8 cellular contexts compared by ENCODE assay signal in the genomic region with DNA sequence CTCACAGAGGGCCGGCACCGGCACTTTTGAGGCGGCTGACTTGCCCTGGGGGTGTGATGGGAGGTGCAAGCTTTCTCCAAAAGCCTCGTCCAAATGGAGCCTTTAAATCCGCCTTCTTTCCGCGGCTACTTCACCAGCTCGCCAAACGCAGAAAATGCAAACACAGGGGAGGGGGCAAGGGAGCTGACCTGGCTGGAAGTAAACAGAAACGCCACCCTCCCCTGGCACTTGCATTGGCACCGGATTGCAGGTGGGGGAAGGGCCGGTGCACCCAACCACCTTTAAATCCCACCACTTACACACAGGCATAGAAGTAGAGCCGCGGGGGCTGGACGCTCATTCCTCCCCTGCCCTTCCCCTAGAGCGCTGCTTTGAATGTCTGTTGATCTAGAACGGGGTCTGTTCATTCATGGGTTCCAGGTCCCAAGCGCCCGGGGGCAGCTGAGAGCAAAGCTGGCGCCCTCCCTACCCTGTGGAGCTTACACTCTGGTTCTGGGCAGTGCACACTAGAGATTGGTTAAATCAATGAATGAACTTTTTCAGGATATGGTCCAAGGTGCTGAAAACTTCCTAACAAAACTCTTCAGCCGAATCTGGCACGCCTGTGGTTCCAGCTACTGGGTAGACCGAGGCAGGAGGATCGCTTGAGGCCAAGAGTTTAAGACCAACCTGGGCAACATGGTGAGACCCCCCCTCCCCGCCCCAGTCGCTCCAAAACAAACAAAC. TPM values are rescaled to one million over a fixed set of nuclear protein-coding genes. Genes with fewer than 3 reads are reported as not detected.
DNase-seq lines count a peak whose midpoint lies in the region; ATAC-seq and TF ChIP-seq lines count a peak whose summit lies in the region.
"Not testable (repeated sequence)": the region's sequence is repeated elsewhere in the genome, so short reads cannot be mapped to it uniquely, and the experiment has no call there.

No MANE protein-coding gene starts in this region.

- DNase-seq in SJSA1 (ENCODE audit: low read depth in 1 of 2, low spot score in 2 of 2); activated naive CD8-positive, alpha-beta T cell treated with anti-CD3 and anti-CD28 coated beads, Interleukin-2, amount 10 ng/mL, durations not matched to agents 7 days and 5 days: not testable (repeated sequence)
- peak; percentile 25 for DNase-seq in iris pigment epithelial cell (ENCODE audit: low read depth)

- peaks cover 27% of the 10 kb centered on the region for H3K4me1 Mint-ChIP-seq in activated naive CD8-positive, alpha-beta T cell treated with anti-CD3 and anti-CD28 coated beads, Interleukin-2, amount 10 ng/mL, durations not matched to agents 7 days and 5 days
- peaks cover 59% of the 10 kb centered on the region for H3K4me1 Mint-ChIP-seq in stimulated activated naive CD8-positive, alpha-beta T cell treated with anti-CD3 and anti-CD28 coated beads, Interleukin-15, Interleukin-2, amounts not matched to agents 100 ng/mL and 50 ng/mL, for 24 hours (ENCODE audit: low read depth)

- H3F3A ChIP-seq in neural cell (ENCODE audit: insufficient read depth, low read length, poor library complexity, severe bottlenecking): not testable (repeated sequence)

- not testable (repeated sequence) for TF ChIP-seq EP300 in neural cell (conservative IDR thresholded peaks at IDR 0.05; ENCODE audit: poor library complexity, severe bottlenecking)

- not testable (repeated sequence) for H3K27ac Mint-ChIP-seq in activated naive CD8-positive, alpha-beta T cell treated with anti-CD3 and anti-CD28 coated beads, Interleukin-2, amount 10 ng/mL, durations not matched to agents 7 days and 5 days; stimulated activated naive CD8-positive, alpha-beta T cell treated with anti-CD3 and anti-CD28 coated beads, Interleukin-15, Interleukin-2, amounts not matched to agents 100 ng/mL and 50 ng/mL, for 24 hours

- WGBS in HUES64: 48% methylated on average over 24 of the region's 26 CpGs

- peaks cover 0 to 83% (median 0%) of the 10 kb centered on the region in 11 experiments; a peak in 9 of 22 replicates for H3K27me3 ChIP-seq in BLaER1 treated with 17β-estradiol and CSF1 and Interleukin-3, amounts not matched to agents 10 nM and 100 nM
- H3K27me3 ChIP-seq in HUES64 (ENCODE audit: insufficient read depth, low read length): peaks cover 11% of the 10 kb centered on the region
- H3K27me3 ChIP-seq in SJSA1 (replicated peaks); endocrine pancreas (ENCODE audit: control insufficient read depth, insufficient read depth, low read length); neural cell (ENCODE audit: insufficient read depth, low read depth, low read length): not testable (repeated sequence)

- H3K27me3 Mint-ChIP-seq in activated naive CD8-positive, alpha-beta T cell treated with anti-CD3 and anti-CD28 coated beads, Interleukin-2, amount 10 ng/mL, durations not matched to agents 7 days and 5 days: peaks cover 59% of the 10 kb centered on the region
- H3K27me3 Mint-ChIP-seq in stimulated activated naive CD8-positive, alpha-beta T cell treated with anti-CD3 and anti-CD28 coated beads, Interleukin-15, Interleukin-2, amounts not matched to agents 100 ng/mL and 50 ng/mL, for 24 hours: peaks cover 15% of the 10 kb centered on the region

- H4K20me1 ChIP-seq in BLaER1 treated with 17β-estradiol and CSF1 and Interleukin-3, amounts not matched to agents 10 nM and 100 nM: peaks cover 32 to 70% (median 46%) of the 10 kb centered on the region in 11 experiments
- peaks cover 20% of the 10 kb centered on the region for H4K20me1 ChIP-seq in neural cell (ENCODE audit: insufficient read depth)

- peak overlapping the region; percentile 85 for H3K4me3 Mint-ChIP-seq in activated naive CD8-positive, alpha-beta T cell treated with anti-CD3 and anti-CD28 coated beads, Interleukin-2, amount 10 ng/mL, durations not matched to agents 7 days and 5 days
- H3K4me3 Mint-ChIP-seq in stimulated activated naive CD8-positive, alpha-beta T cell treated with anti-CD3 and anti-CD28 coated beads, Interleukin-15, Interleukin-2, amounts not matched to agents 100 ng/mL and 50 ng/mL, for 24 hours: peak overlapping the region; percentile 82

- not testable (repeated sequence) for ATAC-seq in activated naive CD8-positive, alpha-beta T cell treated with anti-CD3 and anti-CD28 coated beads, Interleukin-2, amount 10 ng/mL, durations not matched to agents 7 days and 5 days (ENCODE audit: low read depth)

- not testable (repeated sequence) for H3K36me3 Mint-ChIP-seq in activated naive CD8-positive, alpha-beta T cell treated with anti-CD3 and anti-CD28 coated beads, Interleukin-2, amount 10 ng/mL, durations not matched to agents 7 days and 5 days; stimulated activated naive CD8-positive, alpha-beta T cell treated with anti-CD3 and anti-CD28 coated beads, Interleukin-15, Interleukin-2, amounts not matched to agents 100 ng/mL and 50 ng/mL, for 24 hours (ENCODE audit: low read depth)

- H3K9me3 Mint-ChIP-seq in activated naive CD8-positive, alpha-beta T cell treated with anti-CD3 and anti-CD28 coated beads, Interleukin-2, amount 10 ng/mL, durations not matched to agents 7 days and 5 days; stimulated activated naive CD8-positive, alpha-beta T cell treated with anti-CD3 and anti-CD28 coated beads, Interleukin-15, Interleukin-2, amounts not matched to agents 100 ng/mL and 50 ng/mL, for 24 hours: not testable (repeated sequence)

- peak overlapping the region; percentile 62 for H2AFZ ChIP-seq in neural cell (ENCODE audit: low read depth, low read length)

- POLR2A ChIA-PET in activated naive CD8-positive, alpha-beta T cell treated with anti-CD3 and anti-CD28 coated beads, Interleukin-2, amount 10 ng/mL, durations not matched to agents 7 days and 5 days (lab: Charles Lee): not testable (repeated sequence)

- H3K4me1 ChIP-seq in BLaER1 treated with 17β-estradiol and CSF1 and Interleukin-3, amounts not matched to agents 10 nM and 100 nM: peaks cover 47 to 72% (median 63%) of the 10 kb centered on the region in 10 experiments
- H3K4me1 ChIP-seq in HUES64 (ENCODE audit: insufficient read depth, low read length) (peaks cover 20% of the 10 kb centered on the region), SJSA1 (replicated peaks) (peaks cover 37% of the 10 kb centered on the region)
- not testable (repeated sequence) for H3K4me1 ChIP-seq in endocrine pancreas (ENCODE audit: control insufficient read depth, insufficient read depth, low read length)

- H3K4me3 ChIP-seq in BLaER1 treated with 17β-estradiol and CSF1 and Interleukin-3, amounts not matched to agents 10 nM and 100 nM: peak overlapping the region; percentile 74 to 84 (median 80)
- peak overlapping the region; percentile 62 for H3K4me3 ChIP-seq in HUES64 (ENCODE audit: low read length)
- peak overlapping the region; percentile 81 for H3K4me3 ChIP-seq in SJSA1
- not testable (repeated sequence) for H3K4me3 ChIP-seq in endocrine pancreas (ENCODE audit: control insufficient read depth, insufficient read depth, low read length)
- peak overlapping the region; percentile 65 for H3K4me3 ChIP-seq in neural cell (ENCODE audit: low read length)

- not testable (repeated sequence) for H3K9me2 ChIP-seq in neural cell (ENCODE audit: insufficient read depth, low read length)

- H3K27ac ChIP-seq in BLaER1 treated with 17β-estradiol and CSF1 and Interleukin-3, amounts not matched to agents 10 nM and 100 nM: peak overlapping the region in 9 of 11 experiments; percentile 29 to 88 (median 61); a peak in 15 of 22 replicates
- not testable (repeated sequence) for H3K27ac ChIP-seq in HUES64 (ENCODE audit: low read depth, low read length); SJSA1
- H3K27ac ChIP-seq in neural cell (ENCODE audit: low read length): peak overlapping the region; percentile 76

- H3K4me2 ChIP-seq in BLaER1 treated with 17β-estradiol and CSF1 and Interleukin-3, amounts not matched to agents 10 nM and 100 nM: peak overlapping the region; percentile 67 to 81 (median 74)
- peak overlapping the region; percentile 9 for H3K4me2 ChIP-seq in neural cell (ENCODE audit: low read length)

- TF ChIP-seq RAD21 in neural cell (conservative IDR thresholded peaks at IDR 0.05): not testable (repeated sequence)

- not testable (repeated sequence) for H3K36me3 ChIP-seq in BLaER1 treated with 17β-estradiol and CSF1 and Interleukin-3, amounts not matched to agents 10 nM and 100 nM; HUES64 (ENCODE audit: insufficient read depth, low read length); endocrine pancreas (ENCODE audit: control insufficient read depth, insufficient read depth, low read length); neural cell (ENCODE audit: insufficient read depth, low read length)
- H3K36me3 ChIP-seq in SJSA1: peaks cover 12% of the 10 kb centered on the region

- peaks cover 28% of the 10 kb centered on the region for H3K79me2 ChIP-seq in neural cell (replicated peaks; ENCODE audit: insufficient read depth, low read length)

- not testable (repeated sequence) for H3K9me3 ChIP-seq in BLaER1 treated with 17β-estradiol and CSF1 and Interleukin-3, amounts not matched to agents 10 nM and 100 nM (replicated peaks in 1 of 11); HUES64 (ENCODE audit: insufficient read depth, low read depth, low read length); SJSA1 (replicated peaks); endocrine pancreas (ENCODE audit: control insufficient read depth, low read length); neural cell (ENCODE audit: low read length)

- peak overlapping the region in 8 of 11 experiments; percentile 73 to 92 (median 89); a peak in 14 of 22 replicates for H3K9ac ChIP-seq in BLaER1 treated with 17β-estradiol and CSF1 and Interleukin-3, amounts not matched to agents 10 nM and 100 nM
- H3K9ac ChIP-seq in HUES64 (ENCODE audit: low read depth, low read length): peak overlapping the region; percentile 66; the same call in 1 of the 2 replicates
- peak overlapping the region; percentile 33 for H3K9ac ChIP-seq in endocrine pancreas (ENCODE audit: control insufficient read depth, insufficient read depth, low read length)
- H3K9ac ChIP-seq in neural cell (ENCODE audit: low read length): peak overlapping the region; percentile 68

- TF ChIP-seq CTCF in neural cell (IDR thresholded peaks at IDR 0.05; ENCODE audit: poor library complexity, severe bottlenecking): not testable (repeated sequence)

RNA-seq across cellular contexts. Expression of a gene that starts 0.9 kb away (rescaled TPM):
- polyA plus RNA-seq in HUES64 (2013, experiment 1 of 2): 16.3 TPM
- 19.3 TPM for polyA plus RNA-seq in HUES64 (2013, experiment 2 of 2)
- 6.8 and 10.7 TPM in 2 replicates for total RNA-seq in SJSA1 (2014; rRNA removed; shearing (Covaris generic))
- 1 to 10 TPM; 6.6 to 7.7 TPM for total RNA-seq in activated naive CD8-positive, alpha-beta T cell treated with anti-CD3 and anti-CD28 coated beads, Interleukin-2, amount 10 ng/mL, durations not matched to agents 7 days and 5 days
- 22.1 and 22.8 TPM in 2 replicates for polyA plus RNA-seq in neural cell
- polyA minus RNA-seq in neural cell: 39.2 and 46.3 TPM in 2 replicates

Comparison
In these comparisons a context has a peak if more than half of its experiments do, and no peak if none do; other contexts are left out.
1. H3K9ac ChIP-seq: peak in every context shown above with its lines; median percentile 89 in BLaER1 treated with 17β-estradiol and CSF1 and Interleukin-3, amounts not matched to agents 10 nM and 100 nM; 68 in neural cell; 66 in HUES64; 33 in endocrine pancreas.